In genomic region chr16:30378236-30379164, GRCh38 we compare ENCODE assay signal across 8 cellular contexts. TPM values are rescaled to one million over a fixed set of nuclear protein-coding genes. Genes with fewer than 3 reads are reported as not detected.
DNase-seq lines count a peak whose midpoint lies in the region; ATAC-seq and TF ChIP-seq lines count a peak whose summit lies in the region.

No MANE protein-coding gene starts in this region.

- ATAC-seq in HG02571 (IDR thresholded peaks at IDR 0.05; ENCODE audit: unreplicated experiment) (peak; percentile 87), thoracic aorta (ENCODE audit: insufficient number of reproducible peaks, low FRiP score, low read depth) (peak; percentile 87)

- H3K4me1 ChIP-seq in osteoblast (ENCODE audit: insufficient read depth, low read length) (peaks cover 14% of the 10 kb centered on the region), thoracic aorta (ENCODE audit: control insufficient read depth in 1 of 2, low read depth in 2 of 2) (peaks cover 7 to 19% of the 10 kb centered on the region in 2 donors)

- peaks cover 4% of the 10 kb centered on the region for H3K36me3 Mint-ChIP-seq in activated naive CD4-positive, alpha-beta T cell treated with anti-CD3 and anti-CD28 coated beads, Interleukin-2, amount 50 U/mL, for 24 hours

- TF ChIP-seq CTCF in NB4 (IDR thresholded peaks at IDR 0.05; ENCODE audit: low read depth, low read length) (no peak), osteoblast (IDR thresholded peaks at IDR 0.05; ENCODE audit: extremely low read depth, low read depth, low read length) (peak; percentile 30), thoracic aorta (IDR thresholded peaks at IDR 0.05) (no peak)

- TF ChIP-seq POLR2A in NB4 (IDR thresholded peaks at IDR 0.05; ENCODE audit: extremely low read depth, insufficient read length): peak; percentile 80

- peak overlapping the region; percentile 95 for H3K4me2 ChIP-seq in osteoblast (ENCODE audit: insufficient read depth, low read length)

- no peaks in the 10 kb centered on the region for H3K9me3 Mint-ChIP-seq in activated naive CD4-positive, alpha-beta T cell treated with anti-CD3 and anti-CD28 coated beads, Interleukin-2, amount 50 U/mL, for 24 hours

- H3K4me3 Mint-ChIP-seq in activated naive CD4-positive, alpha-beta T cell treated with anti-CD3 and anti-CD28 coated beads, Interleukin-2, amount 50 U/mL, for 24 hours: peak overlapping the region; percentile 96

- H3K9me3 ChIP-seq in osteoblast (ENCODE audit: low read depth, low read length): no peaks in the 10 kb centered on the region
- H3K9me3 ChIP-seq in thoracic aorta: no peaks in the 10 kb centered on the region

- peak overlapping the region; percentile 93 for H2AFZ ChIP-seq in osteoblast (ENCODE audit: low read length)

- H3K27me3 Mint-ChIP-seq in activated naive CD4-positive, alpha-beta T cell treated with anti-CD3 and anti-CD28 coated beads, Interleukin-2, amount 50 U/mL, for 24 hours: no peaks in the 10 kb centered on the region

- H3K36me3 ChIP-seq in osteoblast (ENCODE audit: insufficient read depth, low read length) (no peaks in the 10 kb centered on the region), thoracic aorta (no peaks in the 10 kb centered on the region)

- H3K27ac Mint-ChIP-seq in activated naive CD4-positive, alpha-beta T cell treated with anti-CD3 and anti-CD28 coated beads, Interleukin-2, amount 50 U/mL, for 24 hours: peak overlapping the region; percentile 99

- peaks cover 8% of the 10 kb centered on the region for H4K20me1 ChIP-seq in osteoblast (ENCODE audit: insufficient read depth, low read length)

- peaks cover 49% of the 10 kb centered on the region for H3K4me1 Mint-ChIP-seq in activated naive CD4-positive, alpha-beta T cell treated with anti-CD3 and anti-CD28 coated beads, Interleukin-2, amount 50 U/mL, for 24 hours

- peak; percentile 98 for DNase-seq in NB4 (ENCODE audit: low read depth)
- DNase-seq in SK-N-DZ (ENCODE audit: low spot score): peak; percentile 98
- peak; percentile 97 for DNase-seq in glomerular visceral epithelial cell (ENCODE audit: extremely low spot score)
- peak; percentile 100 for DNase-seq in osteoblast (ENCODE audit: insufficient read length, low spot score, missing footprints)
- DNase-seq in thoracic aorta (ENCODE audit: low spot score): peak; percentile 94

- H3K27ac ChIP-seq in osteoblast (ENCODE audit: low read depth, low read length) (peak overlapping the region; percentile 91), thoracic aorta (peak overlapping the region; percentile 100)

- H3K27me3 ChIP-seq in osteoblast (ENCODE audit: insufficient read depth, low read length) (no peaks in the 10 kb centered on the region), thoracic aorta (replicated peaks; ENCODE audit: insufficient read depth) (no peaks in the 10 kb centered on the region)

- peaks cover 4% of the 10 kb centered on the region for H3K79me2 ChIP-seq in osteoblast (ENCODE audit: insufficient read depth, low read length)

- H3K4me3 ChIP-seq in GM08714 (ENCODE audit: low read length) (peak overlapping the region; percentile 71), NB4 (ENCODE audit: low read depth, low read length) (peak overlapping the region; percentile 67), osteoblast (ENCODE audit: insufficient read depth, low read length) (peak overlapping the region; percentile 88), thoracic aorta (peak overlapping the region; percentile 96)

RNA-seq across cellular contexts. Expression of gene SEPTIN1, which starts 3.9 kb away (rescaled TPM):
- 2.5 TPM in 1 of 2 replicates, not detected in the other for polyA plus RNA-seq in SK-N-DZ (2014; cell fraction: cytosol; rRNA removed)
- polyA plus RNA-seq in SK-N-DZ (2014; cell fraction: nucleus; rRNA removed): 0.23 and 0.26 TPM in 2 replicates
- total RNA-seq in osteoblast (0.29 TPM in 1 of 2 replicates, not detected in the other), thoracic aorta (1 to 10 TPM; 3.0 to 4.2 TPM)

RNA-seq across cellular contexts. Expression of gene MYL11, which starts 3.9 kb away (rescaled TPM):
- not detected in 2 replicates for polyA plus RNA-seq in SK-N-DZ (2014; cell fraction: cytosol; rRNA removed)
- polyA plus RNA-seq in SK-N-DZ (2014; cell fraction: nucleus; rRNA removed): 1.5 TPM in 1 of 2 replicates, not detected in the other
- not detected in 2 replicates for total RNA-seq in osteoblast
- total RNA-seq in thoracic aorta: under 1 TPM in 1 of 2 donors, not detected in 1; 0.81 TPM

RNA-seq across cellular contexts. Expression of gene TBC1D10B, which starts 8.2 kb away (rescaled TPM):
- 32.4 and 36.4 TPM in 2 replicates for polyA plus RNA-seq in SK-N-DZ (2014; cell fraction: cytosol; rRNA removed)
- 22.7 and 35.0 TPM in 2 replicates for polyA plus RNA-seq in SK-N-DZ (2014; cell fraction: nucleus; rRNA removed)
- 26.5 and 31.5 TPM in 2 replicates for total RNA-seq in osteoblast
- total RNA-seq in thoracic aorta: 10 to 100 TPM; 34.5 TPM

RNA-seq across cellular contexts. Expression of gene ZNF48, which starts 16.7 kb away (rescaled TPM):
- polyA plus RNA-seq in SK-N-DZ (2014; cell fraction: cytosol; rRNA removed): 35.7 and 36.2 TPM in 2 replicates
- polyA plus RNA-seq in SK-N-DZ (2014; cell fraction: nucleus; rRNA removed): 28.7 and 38.1 TPM in 2 replicates
- 10.0 and 10.9 TPM in 2 replicates for total RNA-seq in osteoblast
- total RNA-seq in thoracic aorta: 10 to 100 TPM; 10.9 to 11.1 TPM

RNA-seq across cellular contexts. Expression of gene CD2BP2, which starts 23.4 kb away (rescaled TPM):
- polyA plus RNA-seq in SK-N-DZ (2014; cell fraction: cytosol; rRNA removed): 91.0 and 98.3 TPM in 2 replicates
- polyA plus RNA-seq in SK-N-DZ (2014; cell fraction: nucleus; rRNA removed): 139 and 142 TPM in 2 replicates
- total RNA-seq in osteoblast: 30.9 and 32.9 TPM in 2 replicates
- total RNA-seq in thoracic aorta: 10 to 100 TPM; 31.4 to 52.0 TPM

Comparison
In these comparisons a context has a peak if more than half of its experiments do, and no peak if none do; other contexts are left out.
1. Peak in every context shown above with its lines: DNase-seq, ATAC-seq, H3K4me3 ChIP-seq and H3K27ac ChIP-seq.